Comparison of ENCODE assay signal across 17 cellular contexts in genomic region chr3:196629234-196629633, GRCh38. TPM values are rescaled to one million over a fixed set of nuclear protein-coding genes. Genes with fewer than 3 reads are reported as not detected.
DNase-seq lines count a peak whose midpoint lies in the region; ATAC-seq and TF ChIP-seq lines count a peak whose summit lies in the region.
"Had no signal": no experiment of that assay in that cellular context is flagged by ENCODE, and none has a peak within 500 bp of the region (broad histone marks: within the 10 kb centered on the region; RNA-seq: fewer than 3 reads in every experiment).

No MANE protein-coding gene starts in this region.

- H3K36me3 ChIP-seq in neutrophil = no peaks in the 10 kb centered on the region
- H3K36me3 ChIP-seq: SJSA1, upper lobe of left lung had no signal

- peaks cover 6% of the 10 kb centered on the region for H3K36me3 Mint-ChIP-seq in activated naive CD8-positive, alpha-beta T cell treated with anti-CD3 and anti-CD28 coated beads, Interleukin-2, amount 10 ng/mL, durations not matched to agents 7 days and 5 days
- no peaks in the 10 kb centered on the region for H3K36me3 Mint-ChIP-seq in activated naive CD8-positive, alpha-beta T cell treated with anti-CD3 and anti-CD28 coated beads, Interleukin-2, amount 50 U/mL, for 24 hours (ENCODE audit: low read depth)
- no peaks in the 10 kb centered on the region for H3K36me3 Mint-ChIP-seq in T-helper 17 cell (ENCODE audit: low read depth)

- H3K4me3 ChIP-seq in HL-60 (replicated peaks; ENCODE audit: insufficient read depth, low read length) (no peak overlapping the region), neutrophil (ENCODE audit: low read depth in 1 of 2, low read length in 1 of 2) (no peak overlapping the region)
- H3K4me3 ChIP-seq: SJSA1, upper lobe of left lung had no signal

- H3K4me1 Mint-ChIP-seq in activated naive CD8-positive, alpha-beta T cell treated with anti-CD3 and anti-CD28 coated beads, Interleukin-2, amount 10 ng/mL, durations not matched to agents 7 days and 5 days = peaks cover 47% of the 10 kb centered on the region
- H3K4me1 Mint-ChIP-seq in activated naive CD8-positive, alpha-beta T cell treated with anti-CD3 and anti-CD28 coated beads, Interleukin-2, amount 50 U/mL, for 24 hours = peaks cover 78% of the 10 kb centered on the region
- peaks cover 41% of the 10 kb centered on the region for H3K4me1 Mint-ChIP-seq in T-helper 17 cell

- H3K4me3 Mint-ChIP-seq in activated naive CD8-positive, alpha-beta T cell treated with anti-CD3 and anti-CD28 coated beads, Interleukin-2, amount 10 ng/mL, durations not matched to agents 7 days and 5 days = no peak overlapping the region
- no peak overlapping the region for H3K4me3 Mint-ChIP-seq in activated naive CD8-positive, alpha-beta T cell treated with anti-CD3 and anti-CD28 coated beads, Interleukin-2, amount 50 U/mL, for 24 hours
- H3K4me3 Mint-ChIP-seq in T-helper 17 cell = peak overlapping the region; percentile 28

- H3K27me3 ChIP-seq in HL-60 (ENCODE audit: insufficient read depth, poor library complexity, severe bottlenecking) (no peaks in the 10 kb centered on the region), neutrophil (no peaks in the 10 kb centered on the region)
- H3K27me3 ChIP-seq: SJSA1, upper lobe of left lung had no signal

- no peak for DNase-seq in activated naive CD8-positive, alpha-beta T cell treated with anti-CD3 and anti-CD28 coated beads, Interleukin-2, amount 10 ng/mL, durations not matched to agents 7 days and 5 days
- DNase-seq in activated naive CD8-positive, alpha-beta T cell treated with anti-CD3 and anti-CD28 coated beads, Interleukin-2, amount 50 U/mL, for 24 hours = no peak
- no peak for DNase-seq in HL-60 (ENCODE audit: low read depth in 1 of 2, low spot score in 1 of 2)
- DNase-seq in T-helper 17 cell = no peak
- no peak for DNase-seq in stimulated activated CD4-positive, alpha-beta T cell treated with anti-CD3 and anti-CD28 coated beads, Interleukin-2, amount 100 ng/mL, for 24 hours
- DNase-seq in NCI-H1436 treated with DMSO at 0.1 percent for 48 hours (lab: John Stamatoyannopoulos, UW) = no peak
- DNase-seq: activated CD4-positive, CD25-positive, alpha-beta regulatory T cell; effector CD4-positive, alpha-beta T cell; HCEC 1CT; kidney; NCI-H146; NCI-H748 treated with DMSO at 0.1 percent for 48 hours; PC-3; upper lobe of left lung had no signal

- no peaks in the 10 kb centered on the region for H3K27me3 Mint-ChIP-seq in activated naive CD8-positive, alpha-beta T cell treated with anti-CD3 and anti-CD28 coated beads, Interleukin-2, amount 10 ng/mL, durations not matched to agents 7 days and 5 days
- H3K27me3 Mint-ChIP-seq in activated naive CD8-positive, alpha-beta T cell treated with anti-CD3 and anti-CD28 coated beads, Interleukin-2, amount 50 U/mL, for 24 hours = no peaks in the 10 kb centered on the region
- no peaks in the 10 kb centered on the region for H3K27me3 Mint-ChIP-seq in T-helper 17 cell

- H3K9me3 ChIP-seq in T-helper 17 cell (ENCODE audit: control insufficient read depth, low read length, poor library complexity, severe bottlenecking) = no peaks in the 10 kb centered on the region
- no peaks in the 10 kb centered on the region for H3K9me3 ChIP-seq in neutrophil
- H3K9me3 ChIP-seq: SJSA1, upper lobe of left lung had no signal

- peak overlapping the region; percentile 95 for H3K27ac Mint-ChIP-seq in activated naive CD8-positive, alpha-beta T cell treated with anti-CD3 and anti-CD28 coated beads, Interleukin-2, amount 10 ng/mL, durations not matched to agents 7 days and 5 days
- no peak overlapping the region for H3K27ac Mint-ChIP-seq in activated naive CD8-positive, alpha-beta T cell treated with anti-CD3 and anti-CD28 coated beads, Interleukin-2, amount 50 U/mL, for 24 hours
- peak overlapping the region; percentile 95 for H3K27ac Mint-ChIP-seq in T-helper 17 cell

- H3K9me3 Mint-ChIP-seq in activated naive CD8-positive, alpha-beta T cell treated with anti-CD3 and anti-CD28 coated beads, Interleukin-2, amount 10 ng/mL, durations not matched to agents 7 days and 5 days = no peaks in the 10 kb centered on the region
- H3K9me3 Mint-ChIP-seq in activated naive CD8-positive, alpha-beta T cell treated with anti-CD3 and anti-CD28 coated beads, Interleukin-2, amount 50 U/mL, for 24 hours = no peaks in the 10 kb centered on the region

- POLR2A ChIA-PET in activated naive CD8-positive, alpha-beta T cell treated with anti-CD3 and anti-CD28 coated beads, Interleukin-2, amount 10 ng/mL, durations not matched to agents 7 days and 5 days (lab: Charles Lee) = interaction anchor here (0.8 to 1.2 kb wide), 4 partner anchors 10 to 313 kb away, joined by 3 to 5 read pairs (median 4); partner anchors contain the start of gene NCBP2

- peak overlapping the region; percentile 99 for H3K27ac ChIP-seq in HL-60 (replicated peaks)
- H3K27ac ChIP-seq in neutrophil = peak overlapping the region; percentile 32
- H3K27ac ChIP-seq: SJSA1, upper lobe of left lung had no signal

- ATAC-seq in activated naive CD8-positive, alpha-beta T cell treated with anti-CD3 and anti-CD28 coated beads, Interleukin-2, amount 10 ng/mL, durations not matched to agents 7 days and 5 days (ENCODE audit: low read depth) = no peak
- ATAC-seq in activated naive CD8-positive, alpha-beta T cell treated with anti-CD3 and anti-CD28 coated beads, Interleukin-2, amount 50 U/mL, for 24 hours = no peak
- ATAC-seq in T-helper 17 cell = no peak
- ATAC-seq: esophagus mucosa, PC-3 had no signal

- TF ChIP-seq CTCF in HL-60 (IDR thresholded peaks at IDR 0.05; ENCODE audit: insufficient read depth, low read length) (no peak), neutrophil (IDR thresholded peaks at IDR 0.05) (no peak)

- H3K4me1 ChIP-seq in neutrophil (ENCODE audit: control insufficient read depth in 1 of 2, insufficient read depth in 1 of 2, low read depth in 1 of 2, low read length in 1 of 2) = peaks cover 42 to 67% of the 10 kb centered on the region in 2 experiments

RNA-seq across cellular contexts. Expression of gene NRROS, which starts 10.3 kb away (rescaled TPM):
- 10 to 100 TPM; 16.2 to 17.0 TPM for total RNA-seq in activated naive CD8-positive, alpha-beta T cell treated with anti-CD3 and anti-CD28 coated beads, Interleukin-2, amount 10 ng/mL, durations not matched to agents 7 days and 5 days
- 10 to 100 TPM; 15.1 to 15.5 TPM for total RNA-seq in T-helper 17 cell
